In genomic region chr19:6372594-6373095, GRCh38 we compare ENCODE assay signal across 1 cellular context.
A peak's percentile ranks its signal among the peaks of the same experiment; 100 is the strongest.
TF ChIP-seq lines count a peak whose summit lies in the region.

Gene ALKBH7 (plus strand): TSS chr19:6372794. CDS start chr19:6372821, 27 bp downstream.

TF ChIP-seq in HepG2, 621 proteins besides CTCF, POLR2A, EP300 and RAD21 (continued from another document and continues in another):
- TF ChIP-seq, protein P1, sequence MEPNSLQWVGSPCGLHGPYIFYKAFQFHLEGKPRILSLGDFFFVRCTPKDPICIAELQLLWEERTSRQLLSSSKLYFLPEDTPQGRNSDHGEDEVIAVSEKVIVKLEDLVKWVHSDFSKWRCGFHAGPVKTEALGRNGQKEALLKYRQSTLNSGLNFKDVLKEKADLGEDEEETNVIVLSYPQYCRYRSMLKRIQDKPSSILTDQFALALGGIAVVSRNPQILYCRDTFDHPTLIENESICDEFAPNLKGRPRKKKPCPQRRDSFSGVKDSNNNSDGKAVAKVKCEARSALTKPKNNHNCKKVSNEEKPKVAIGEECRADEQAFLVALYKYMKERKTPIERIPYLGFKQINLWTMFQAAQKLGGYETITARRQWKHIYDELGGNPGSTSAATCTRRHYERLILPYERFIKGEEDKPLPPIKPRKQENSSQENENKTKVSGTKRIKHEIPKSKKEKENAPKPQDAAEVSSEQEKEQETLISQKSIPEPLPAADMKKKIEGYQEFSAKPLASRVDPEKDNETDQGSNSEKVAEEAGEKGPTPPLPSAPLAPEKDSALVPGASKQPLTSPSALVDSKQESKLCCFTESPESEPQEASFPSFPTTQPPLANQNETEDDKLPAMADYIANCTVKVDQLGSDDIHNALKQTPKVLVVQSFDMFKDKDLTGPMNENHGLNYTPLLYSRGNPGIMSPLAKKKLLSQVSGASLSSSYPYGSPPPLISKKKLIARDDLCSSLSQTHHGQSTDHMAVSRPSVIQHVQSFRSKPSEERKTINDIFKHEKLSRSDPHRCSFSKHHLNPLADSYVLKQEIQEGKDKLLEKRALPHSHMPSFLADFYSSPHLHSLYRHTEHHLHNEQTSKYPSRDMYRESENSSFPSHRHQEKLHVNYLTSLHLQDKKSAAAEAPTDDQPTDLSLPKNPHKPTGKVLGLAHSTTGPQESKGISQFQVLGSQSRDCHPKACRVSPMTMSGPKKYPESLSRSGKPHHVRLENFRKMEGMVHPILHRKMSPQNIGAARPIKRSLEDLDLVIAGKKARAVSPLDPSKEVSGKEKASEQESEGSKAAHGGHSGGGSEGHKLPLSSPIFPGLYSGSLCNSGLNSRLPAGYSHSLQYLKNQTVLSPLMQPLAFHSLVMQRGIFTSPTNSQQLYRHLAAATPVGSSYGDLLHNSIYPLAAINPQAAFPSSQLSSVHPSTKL (CRISPR knock-in tag; IDR thresholded peaks at IDR 0.05), result no peak
- TF ChIP-seq ZNF251 (CRISPR knock-in tag; IDR thresholded peaks at IDR 0.05) (no peak), ZNF773 (CRISPR knock-in tag; IDR thresholded peaks at IDR 0.05; ENCODE audit: borderline replicate concordance) (no peak), CCAR2 (optimal IDR thresholded peaks at IDR 0.05; ENCODE audit: low read depth, low read length) (no peak), MLXIP (CRISPR knock-in tag; IDR thresholded peaks at IDR 0.05; ENCODE audit: borderline replicate concordance) (no peak), ZSCAN31 (CRISPR knock-in tag; IDR thresholded peaks at IDR 0.05; ENCODE audit: low read depth) (0 out of 2 replicates have a peak, but pooled peaks have one; percentile 56), JUND (CRISPR knock-in tag; IDR thresholded peaks at IDR 0.05) (no peak), NRL (CRISPR knock-in tag; IDR thresholded peaks at IDR 0.05; ENCODE audit: borderline replicate concordance) (no peak; the same call in none of the 2 replicates), ZNF280B (CRISPR knock-in tag; IDR thresholded peaks at IDR 0.05; ENCODE audit: borderline replicate concordance) (no peak; the same call in 1 of the 2 replicates), ISL2 (CRISPR knock-in tag; IDR thresholded peaks at IDR 0.05) (no peak; the same call in 1 of the 2 replicates), ZFP90 (CRISPR knock-in tag; IDR thresholded peaks at IDR 0.05; ENCODE audit: borderline replicate concordance) (peak; percentile 48; the same call in 1 of the 2 replicates), CC2D1A (CRISPR knock-in tag; IDR thresholded peaks at IDR 0.05) (no peak), REL (CRISPR knock-in tag; conservative IDR thresholded peaks at IDR 0.05) (no peak), AGO1 (IDR thresholded peaks at IDR 0.05; ENCODE audit: low read depth, low read length, poor library complexity, severe bottlenecking) (no peak), HNRNPH1 (optimal IDR thresholded peaks at IDR 0.05; ENCODE audit: low read depth, low read length) (no peak), AFF4 (CRISPR knock-in tag; IDR thresholded peaks at IDR 0.05) (no peak), KLF11 (CRISPR knock-in tag; IDR thresholded peaks at IDR 0.05) (no peak), ADNP (CRISPR knock-in tag; IDR thresholded peaks at IDR 0.05) (no peak), TIGD3 (CRISPR knock-in tag; IDR thresholded peaks at IDR 0.05; ENCODE audit: borderline replicate concordance) (no peak), ZC3H13 (CRISPR knock-in tag; IDR thresholded peaks at IDR 0.05) (peak; percentile 63; the same call in 1 of the 2 replicates), HNRNPK (IDR thresholded peaks at IDR 0.05; ENCODE audit: low read depth, low read length, poor library complexity, severe bottlenecking) (no peak), ARID3A (IDR thresholded peaks at IDR 0.05; ENCODE audit: low read depth, low read length) (no peak), SP4 (CRISPR knock-in tag; IDR thresholded peaks at IDR 0.05) (peak; percentile 94), POLR2G (IDR thresholded peaks at IDR 0.05; ENCODE audit: low read depth, low read length) (peak; percentile 86), SRSF9 (IDR thresholded peaks at IDR 0.05; ENCODE audit: borderline replicate concordance, insufficient read depth, low read depth, low read length, poor library complexity, severe bottlenecking) (no peak)
- TF ChIP-seq, protein P2, sequence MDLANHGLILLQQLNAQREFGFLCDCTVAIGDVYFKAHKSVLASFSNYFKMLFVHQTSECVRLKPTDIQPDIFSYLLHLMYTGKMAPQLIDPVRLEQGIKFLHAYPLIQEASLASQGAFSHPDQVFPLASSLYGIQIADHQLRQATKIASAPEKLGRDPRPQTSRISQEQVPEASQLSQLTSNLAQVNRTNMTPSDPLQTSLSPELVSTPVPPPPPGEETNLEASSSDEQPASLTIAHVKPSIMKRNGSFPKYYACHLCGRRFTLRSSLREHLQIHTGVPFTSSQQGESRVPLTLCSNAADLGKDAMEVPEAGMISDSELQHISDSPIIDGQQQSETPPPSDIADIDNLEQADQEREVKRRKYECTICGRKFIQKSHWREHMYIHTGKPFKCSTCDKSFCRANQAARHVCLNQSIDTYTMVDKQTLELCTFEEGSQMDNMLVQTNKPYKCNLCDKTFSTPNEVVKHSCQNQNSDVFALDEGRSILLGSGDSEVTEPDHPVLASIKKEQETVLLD (CRISPR knock-in tag; IDR thresholded peaks at IDR 0.05; ENCODE audit: low read depth), result peak; percentile 65; the same call in 1 of the 2 replicates
- TF ChIP-seq, protein P3, sequence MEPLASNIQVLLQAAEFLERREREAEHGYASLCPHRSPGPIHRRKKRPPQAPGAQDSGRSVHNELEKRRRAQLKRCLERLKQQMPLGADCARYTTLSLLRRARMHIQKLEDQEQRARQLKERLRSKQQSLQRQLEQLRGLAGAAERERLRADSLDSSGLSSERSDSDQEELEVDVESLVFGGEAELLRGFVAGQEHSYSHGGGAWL (CRISPR knock-in tag; IDR thresholded peaks at IDR 0.05), result no peak; the same call in 1 of the 2 replicates
- TF ChIP-seq, protein P4, sequence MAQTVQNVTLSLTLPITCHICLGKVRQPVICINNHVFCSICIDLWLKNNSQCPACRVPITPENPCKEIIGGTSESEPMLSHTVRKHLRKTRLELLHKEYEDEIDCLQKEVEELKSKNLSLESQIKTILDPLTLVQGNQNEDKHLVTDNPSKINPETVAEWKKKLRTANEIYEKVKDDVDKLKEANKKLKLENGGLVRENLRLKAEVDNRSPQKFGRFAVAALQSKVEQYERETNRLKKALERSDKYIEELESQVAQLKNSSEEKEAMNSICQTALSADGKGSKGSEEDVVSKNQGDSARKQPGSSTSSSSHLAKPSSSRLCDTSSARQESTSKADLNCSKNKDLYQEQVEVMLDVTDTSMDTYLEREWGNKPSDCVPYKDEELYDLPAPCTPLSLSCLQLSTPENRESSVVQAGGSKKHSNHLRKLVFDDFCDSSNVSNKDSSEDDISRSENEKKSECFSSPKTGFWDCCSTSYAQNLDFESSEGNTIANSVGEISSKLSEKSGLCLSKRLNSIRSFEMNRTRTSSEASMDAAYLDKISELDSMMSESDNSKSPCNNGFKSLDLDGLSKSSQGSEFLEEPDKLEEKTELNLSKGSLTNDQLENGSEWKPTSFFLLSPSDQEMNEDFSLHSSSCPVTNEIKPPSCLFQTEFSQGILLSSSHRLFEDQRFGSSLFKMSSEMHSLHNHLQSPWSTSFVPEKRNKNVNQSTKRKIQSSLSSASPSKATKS (CRISPR knock-in tag; IDR thresholded peaks at IDR 0.05), result no peak
